23 cellular contexts compared by ENCODE assay signal in genomic region chr4:88021824-88022223, GRCh38. TPM values are rescaled to one million over a fixed set of nuclear protein-coding genes. Genes with fewer than 3 reads are reported as not detected.
DNase-seq lines count a peak whose midpoint lies in the region; ATAC-seq, FAIRE-seq and TF ChIP-seq lines count a peak whose summit lies in the region.
"Had no signal": no experiment of that assay in that cellular context is flagged by ENCODE, and none has a peak within 500 bp of the region (broad histone marks: within the 10 kb centered on the region; RNA-seq: fewer than 3 reads in every experiment).

No MANE protein-coding gene starts in this region.

- BruUV-seq in GM12878 (replicated peaks; lab: Mats Ljungman, UMichigan): no TSS peak

- H3K36me3 Mint-ChIP-seq in osteocyte (ENCODE audit: unreplicated experiment): peaks cover 34% of the 10 kb centered on the region

- H3K4me1 ChIP-seq in GM23248 (ENCODE audit: insufficient read depth): peaks cover 31% of the 10 kb centered on the region
- H3K4me1 ChIP-seq in GM12878 (ENCODE audit: control insufficient read depth, insufficient read depth, low read length): no peaks in the 10 kb centered on the region
- peaks cover 11% of the 10 kb centered on the region for H3K4me1 ChIP-seq in keratinocyte (ENCODE audit: control insufficient read depth, extremely low read depth, insufficient read depth, low read length)
- peaks cover 33 to 66% of the 10 kb centered on the region in 2 donors for H3K4me1 ChIP-seq in thoracic aorta (ENCODE audit: control insufficient read depth in 1 of 2, low read depth in 2 of 2)

- H3K27ac ChIP-seq in GM23248 (no peak overlapping the region), GM12878 (ENCODE audit: control insufficient read depth, insufficient read depth) (no peak overlapping the region), keratinocyte (ENCODE audit: control insufficient read depth, insufficient read depth, low read length) (no peak overlapping the region), thoracic aorta (peak overlapping the region; percentile 64 to 98)

- RAD21 ChIA-PET in GM12878 (lab: Charles Lee; ENCODE audit: unreplicated experiment): interaction anchor here (1.0 to 1.7 kb wide), 4 partner anchors 9 to 436 kb away, joined by 3 to 10 read pairs (median 4); partner anchors contain the start of gene HERC5

- H3F3A ChIP-seq in GM23248 (ENCODE audit: insufficient read depth): peaks cover 40% of the 10 kb centered on the region

- H3K9me2 ChIP-seq in GM23248 (ENCODE audit: insufficient read depth): no peaks in the 10 kb centered on the region

- H2AFZ ChIP-seq in GM23248 (no peak overlapping the region), GM12878 (ENCODE audit: control insufficient read depth, low read depth, low read length) (no peak overlapping the region), keratinocyte (ENCODE audit: control insufficient read depth, low read length) (no peak overlapping the region)

- ATAC-seq in GM12878 (peak; percentile 21; the same call in 1 of the 3 replicates), thoracic aorta (ENCODE audit: insufficient number of reproducible peaks, low FRiP score, low read depth) (no peak), GM18502 (IDR thresholded peaks at IDR 0.05; ENCODE audit: poor library complexity, unreplicated experiment) (no peak), HG03045 (IDR thresholded peaks at IDR 0.05; ENCODE audit: unreplicated experiment) (no peak)
- ATAC-seq: activated T-cell treated with anti-CD3 and anti-CD28 coated beads, Interleukin-2, amount 50 U/mL, for 4 hours had no signal

- H3K4me3 ChIP-seq in GM23248: no peak overlapping the region
- H3K4me3 ChIP-seq in GM12878: no peak overlapping the region
- no peak overlapping the region for H3K4me3 ChIP-seq in keratinocyte (ENCODE audit: control insufficient read depth in 2 of 3, extremely low read depth in 1 of 3, insufficient read depth in 2 of 3, low read depth in 1 of 3, low read length in 3 of 3)
- H3K4me3 ChIP-seq in thoracic aorta: no peak overlapping the region
- H3K4me3 ChIP-seq: right atrium auricular region had no signal

- in situ Hi-C loops in GM23248 (cut with MboI): no loop called here
- in situ Hi-C loops in GM12878 (cut with MboI): no loop called here

- H3K27ac Mint-ChIP-seq in osteocyte (ENCODE audit: unreplicated experiment): no peak overlapping the region
- H3K27ac Mint-ChIP-seq: CD14-positive monocyte, memory B cell had no signal

- H3K4me2 ChIP-seq in GM23248 (ENCODE audit: unreplicated experiment): no peak overlapping the region
- no peak overlapping the region for H3K4me2 ChIP-seq in GM12878 (ENCODE audit: control insufficient read depth, insufficient read depth)
- H3K4me2 ChIP-seq in keratinocyte (ENCODE audit: control insufficient read depth, extremely low read depth, insufficient read depth, low read depth, low read length): no peak overlapping the region

- H3K4me3 Mint-ChIP-seq in osteocyte (ENCODE audit: unreplicated experiment): no peak overlapping the region
- H3K4me3 Mint-ChIP-seq: activated T-cell treated with anti-CD3 and anti-CD28 coated beads, Interleukin-2, amount 50 U/mL, for 4 hours; CD14-positive monocyte; memory B cell had no signal

- no peaks in the 10 kb centered on the region for H3K9me1 ChIP-seq in keratinocyte (ENCODE audit: control insufficient read depth, extremely low read depth, insufficient read depth, low read length)

- peaks cover 25% of the 10 kb centered on the region for H3K4me1 Mint-ChIP-seq in osteocyte (ENCODE audit: unreplicated experiment)
- H3K4me1 Mint-ChIP-seq: memory B cell had no signal

- DNase-seq in GM23248 (peak; percentile 23), GM12878 (ENCODE audit: low read depth, low spot score) (no peak), keratinocyte (ENCODE audit: low read depth, low spot score) (no peak), thoracic aorta (ENCODE audit: low spot score) (no peak), NCI-H526 (lab: John Stamatoyannopoulos, UW) (no peak), osteocyte (ENCODE audit: extremely low spot score, unreplicated experiment) (no peak)
- DNase-seq: activated naive CD4-positive, alpha-beta T cell treated with Interleukin-2 at 50 U/mL for 16 hours; activated T-cell treated with anti-CD3 and anti-CD28 coated beads, Interleukin-2, amount 50 U/mL, for 4 hours; caudate nucleus; NCI-H187; NCI-H748 treated with DMSO at 0.1 percent for 48 hours; nucleus accumbens; T-helper 1 cell had no signal

- dilution Hi-C loops in keratinocyte (cut with MboI; ENCODE audit: extremely low pct_ligation_motif_present, low sequenced_read_pairs): no loop called here

- no peaks in the 10 kb centered on the region for H3K27me3 Mint-ChIP-seq in osteocyte (ENCODE audit: unreplicated experiment)
- H3K27me3 Mint-ChIP-seq: memory B cell had no signal

- no peaks in the 10 kb centered on the region for H4K20me1 ChIP-seq in GM23248 (ENCODE audit: insufficient read depth)
- H4K20me1 ChIP-seq in GM12878 (ENCODE audit: control insufficient read depth, insufficient read depth): no peaks in the 10 kb centered on the region
- H4K20me1 ChIP-seq in keratinocyte (ENCODE audit: control insufficient read depth, extremely low read depth, insufficient read depth, low read length): no peaks in the 10 kb centered on the region

- H3K36me3 ChIP-seq in GM23248 (ENCODE audit: low read depth) (peaks cover 24% of the 10 kb centered on the region), GM12878 (ENCODE audit: control insufficient read depth in 2 of 2, insufficient read depth in 2 of 2, low read length in 1 of 2) (0 out of 4 replicates have a peak, but pooled peaks cover 0 to 2% of the 10 kb centered on the region in 2 experiments), keratinocyte (ENCODE audit: control insufficient read depth in 2 of 2, extremely low read depth in 1 of 2, insufficient read depth in 2 of 2, low read length in 2 of 2) (peaks cover 1 to 8% of the 10 kb centered on the region in 2 experiments), thoracic aorta (peaks cover 22% of the 10 kb centered on the region)

- no peaks in the 10 kb centered on the region for H3K27me3 ChIP-seq in GM23248 (replicated peaks; ENCODE audit: insufficient read depth)
- H3K27me3 ChIP-seq in GM12878 (replicated peaks in 1 of 2; ENCODE audit: control insufficient read depth in 2 of 2, insufficient read depth in 2 of 2, low read length in 1 of 2): no peaks in the 10 kb centered on the region
- H3K27me3 ChIP-seq in keratinocyte (ENCODE audit: control insufficient read depth, extremely low read depth, insufficient read depth, low read length): no peaks in the 10 kb centered on the region
- no peaks in the 10 kb centered on the region for H3K27me3 ChIP-seq in thoracic aorta (replicated peaks; ENCODE audit: insufficient read depth)
- H3K27me3 ChIP-seq: right atrium auricular region had no signal

- H3K9ac ChIP-seq in GM23248 (no peak overlapping the region), GM12878 (ENCODE audit: control insufficient read depth, insufficient read depth, low read length) (no peak overlapping the region), keratinocyte (ENCODE audit: control insufficient read depth, extremely low read depth, insufficient read depth, low read length) (no peak overlapping the region)

- POLR2A ChIA-PET in GM12878 (lab: Charles Lee): interaction anchor here (0.5 to 1.5 kb wide), 3 partner anchors 9 to 319 kb away, joined by 3 to 4 read pairs (median 3); no protein-coding TSS in a partner anchor

- H3K79me2 ChIP-seq in GM23248 (ENCODE audit: insufficient read depth): peaks cover 84% of the 10 kb centered on the region
- H3K79me2 ChIP-seq in GM12878 (ENCODE audit: control insufficient read depth, insufficient read depth, low read length): no peaks in the 10 kb centered on the region
- H3K79me2 ChIP-seq in keratinocyte (ENCODE audit: control insufficient read depth, insufficient read depth, low read length): peaks cover 18% of the 10 kb centered on the region

- no peak for FAIRE-seq in GM12878 (lab: Jason Lieb, UNC)
- FAIRE-seq in keratinocyte (lab: Jason Lieb, UNC): peak; percentile 41
- FAIRE-seq: HTR-8/SVneo, TTC549 had no signal

- no peak for TF ChIP-seq RAD21 in GM12878 (IDR thresholded peaks at IDR 0.05; ENCODE audit: insufficient read depth, low read depth, low read length)

- no peak for TF ChIP-seq CTCF in GM12878 (IDR thresholded peaks at IDR 0.05 in 2 of 3, conservative IDR thresholded peaks at IDR 0.05 in 1 of 3; ENCODE audit: control insufficient read depth in 2 of 3, extremely low read depth in 1 of 3, insufficient read depth in 1 of 3, low read depth in 3 of 3, low read length in 3 of 3)
- no peak for TF ChIP-seq CTCF in keratinocyte (optimal IDR thresholded peaks at IDR 0.05 in 1 of 3, IDR thresholded peaks at IDR 0.05 in 1 of 3, conservative IDR thresholded peaks at IDR 0.05 in 1 of 3; ENCODE audit: extremely low read depth in 1 of 3, insufficient read depth in 2 of 3, low read length in 3 of 3)
- TF ChIP-seq CTCF in thoracic aorta (IDR thresholded peaks at IDR 0.05): no peak
- no peak for TF ChIP-seq CTCF in osteocyte (IDR thresholded peaks at IDR 0.05)

- CTCF ChIA-PET in GM12878 (lab: Yijun Ruan, JAX): interaction anchor here (0.8 to 5.1 kb wide), 6 partner anchors 8 to 190 kb away, joined by 3 to 39 read pairs (median 5); no protein-coding TSS in a partner anchor

- H3K9me3 ChIP-seq in GM23248 (ENCODE audit: low read depth): no peaks in the 10 kb centered on the region
- H3K9me3 ChIP-seq in GM12878 (replicated peaks; ENCODE audit: control insufficient read depth, insufficient read depth, low read length): peaks cover 3% of the 10 kb centered on the region; the same call in 2 of the 3 replicates
- peaks cover 9% of the 10 kb centered on the region for H3K9me3 ChIP-seq in keratinocyte (ENCODE audit: control insufficient read depth, low read depth, low read length)
- no peaks in the 10 kb centered on the region for H3K9me3 ChIP-seq in thoracic aorta

- intact Hi-C loops in GM12878 (cut with micrococcal nuclease; ENCODE audit: unreplicated experiment): no loop called here

- H3K9me3 Mint-ChIP-seq in osteocyte (ENCODE audit: unreplicated experiment): peaks cover 9% of the 10 kb centered on the region

- TF ChIP-seq EP300 in GM12878 (IDR thresholded peaks at IDR 0.05; ENCODE audit: borderline replicate concordance in 1 of 2, control insufficient read depth in 1 of 2, low read depth in 2 of 2, low read length in 2 of 2): no peak

- SMC1A ChIA-PET in GM12878 (lab: Charles Lee; ENCODE audit: uncharacterized antibody, unreplicated experiment): interaction anchor here (1.3 to 2.0 kb wide), 6 partner anchors 9 to 493 kb away, joined by 3 to 8 read pairs (median 4); no protein-coding TSS in a partner anchor

- no peak for TF ChIP-seq POLR2A in GM12878 (IDR thresholded peaks at IDR 0.05; ENCODE audit: low read depth, low read length)

RNA-seq across cellular contexts. Expression of gene PKD2, which starts 14.4 kb away (rescaled TPM):
- 125 and 136 TPM in 2 replicates for total RNA-seq in GM23248 (2014; rRNA removed; shearing (Covaris generic))
- polyA plus RNA-seq in GM23248 (2016; fragmentation: Nextera tagmentation; extraction: Ambion mirVana): 33.0 and 35.0 TPM in 2 replicates
- total RNA-seq in GM12878 (2013; cell fraction: nucleolus; rRNA removed): 16.6 and 20.8 TPM in 2 replicates
- 9.3 and 12.5 TPM in 2 replicates for total RNA-seq in GM12878 (2014; rRNA removed)
- total RNA-seq in GM12878 (2014; rRNA removed; fragmentation: Illumina TruSeq; extraction: Trizol): 13.8 and 15.5 TPM in 2 replicates
- total RNA-seq in GM12878 (2021): 7.5 and 8.6 TPM in 2 replicates
- polyA plus RNA-seq in GM12878 (2011; ENCODE audit: low read depth): 4.4 TPM
- 11.0 and 15.2 TPM in 2 replicates for polyA plus RNA-seq in GM12878 (2011; rRNA removed)
- polyA plus RNA-seq in GM12878 (2011; cell fraction: cytosol; rRNA removed): 3.2 and 3.9 TPM in 2 replicates
- 23.7 and 36.4 TPM in 2 replicates for polyA plus RNA-seq in GM12878 (2011; cell fraction: nucleus; rRNA removed)
- 3.8 and 4.5 TPM in 2 replicates for polyA plus RNA-seq in GM12878 (2012)
- polyA plus RNA-seq in GM12878 (2014; fragmentation: Illumina TruSeq; extraction: Trizol): 11.4 and 18.1 TPM in 2 replicates
- polyA plus RNA-seq in GM12878 (2014; fragmentation: Nextera tagmentation; extraction: Ambion mirVana): 1 to 10 TPM; 2.0 to 2.1 TPM
- 8.7 and 12.4 TPM in 2 replicates for polyA plus RNA-seq in GM12878 (2014; rRNA removed)
- 1 to 10 TPM; 2.0 to 5.3 TPM for polyA plus RNA-seq in GM12878 (2016; fragmentation: Nextera tagmentation; extraction: Ambion mirVana)
- 13.0 and 22.7 TPM in 2 replicates for polyA minus RNA-seq in GM12878 (2011; rRNA and poly(A)+ RNA removed)
- polyA minus RNA-seq in GM12878 (2011; cell fraction: cytosol; rRNA and poly(A)+ RNA removed): 1.3 and 6.2 TPM in 2 replicates
- polyA minus RNA-seq in GM12878 (2011; cell fraction: nucleus; rRNA and poly(A)+ RNA removed): 10.3 and 15.8 TPM in 2 replicates
- polyA plus RNA-seq in keratinocyte: 13.1 to 21.5 TPM (median 18.5 TPM) in 3 replicates
- polyA plus RNA-seq in keratinocyte (2011; ENCODE audit: low read depth): 12.9 TPM
- polyA plus RNA-seq in keratinocyte (2011; cell fraction: cytosol; rRNA removed): 8.1 and 8.9 TPM in 2 replicates
- polyA plus RNA-seq in keratinocyte (2011; cell fraction: nucleus; rRNA removed): 44.5 and 54.1 TPM in 2 replicates
- polyA plus RNA-seq in keratinocyte (2012; ENCODE audit: low replicate concordance): 4.6 and 14.9 TPM in 2 replicates
- polyA minus RNA-seq in keratinocyte: 11.3 to 31.3 TPM (median 29.9 TPM) in 3 replicates
- 10.2 TPM for polyA minus RNA-seq in keratinocyte (2011; cell fraction: cytosol; rRNA and poly(A)+ RNA removed)
- polyA minus RNA-seq in keratinocyte (2011; cell fraction: nucleus; rRNA and poly(A)+ RNA removed): 29.5 and 57.6 TPM in 2 replicates
- total RNA-seq in thoracic aorta: 100 to 1,000 TPM; 254 to 259 TPM
- total RNA-seq in osteocyte: 54.2 and 54.7 TPM in 2 replicates

RNA-seq across cellular contexts. Expression of gene SPP1, which starts 46.3 kb away (rescaled TPM):
- total RNA-seq in GM23248 (2014; rRNA removed; shearing (Covaris generic)): 2.7 and 3.1 TPM in 2 replicates
- polyA plus RNA-seq in GM23248 (2016; fragmentation: Nextera tagmentation; extraction: Ambion mirVana): 3.5 and 4.4 TPM in 2 replicates
- not detected in 2 replicates for total RNA-seq in GM12878 (2013; cell fraction: nucleolus; rRNA removed)
- total RNA-seq in GM12878 (2014; rRNA removed): not detected in 2 replicates
- total RNA-seq in GM12878 (2014; rRNA removed; fragmentation: Illumina TruSeq; extraction: Trizol): not detected in 2 replicates
- total RNA-seq in GM12878 (2021): 1.1 and 1.3 TPM in 2 replicates
- polyA plus RNA-seq in GM12878 (2011; ENCODE audit: low read depth): not detected
- polyA plus RNA-seq in GM12878 (2011; rRNA removed): 0.49 and 0.78 TPM in 2 replicates
- polyA plus RNA-seq in GM12878 (2011; cell fraction: cytosol; rRNA removed): 0.25 and 0.36 TPM in 2 replicates
- polyA plus RNA-seq in GM12878 (2011; cell fraction: nucleus; rRNA removed): 0.10 TPM in 1 of 2 replicates, not detected in the other
- polyA plus RNA-seq in GM12878 (2012): not detected in 2 replicates
- polyA plus RNA-seq in GM12878 (2014; fragmentation: Illumina TruSeq; extraction: Trizol): not detected in 2 replicates
- under 1 TPM in 1 of 2 experiments, not detected in 1; 0.05 TPM for polyA plus RNA-seq in GM12878 (2014; fragmentation: Nextera tagmentation; extraction: Ambion mirVana)
- not detected in 2 replicates for polyA plus RNA-seq in GM12878 (2014; rRNA removed)
- polyA plus RNA-seq in GM12878 (2016; fragmentation: Nextera tagmentation; extraction: Ambion mirVana): under 1 TPM in 1 of 2 experiments, not detected in 1; 0.29 TPM
- 0.46 TPM in 1 of 2 replicates, not detected in the other for polyA minus RNA-seq in GM12878 (2011; rRNA and poly(A)+ RNA removed)
- not detected in 2 replicates for polyA minus RNA-seq in GM12878 (2011; cell fraction: cytosol; rRNA and poly(A)+ RNA removed)
- not detected in 2 replicates for polyA minus RNA-seq in GM12878 (2011; cell fraction: nucleus; rRNA and poly(A)+ RNA removed)
- 0.84 to 1.4 TPM (median 0.94 TPM) in 3 replicates for polyA plus RNA-seq in keratinocyte
- polyA plus RNA-seq in keratinocyte (2011; ENCODE audit: low read depth): not detected
- polyA plus RNA-seq in keratinocyte (2011; cell fraction: cytosol; rRNA removed): 0.29 and 0.49 TPM in 2 replicates
- 1.4 and 1.7 TPM in 2 replicates for polyA plus RNA-seq in keratinocyte (2011; cell fraction: nucleus; rRNA removed)
- 0.71 TPM in 1 of 2 replicates, not detected in the other for polyA plus RNA-seq in keratinocyte (2012; ENCODE audit: low replicate concordance)
- 1.5 to 4.1 TPM in 2 of 3 replicates, not detected in the other for polyA minus RNA-seq in keratinocyte
- polyA minus RNA-seq in keratinocyte (2011; cell fraction: cytosol; rRNA and poly(A)+ RNA removed): not detected
- 0.53 and 1.2 TPM in 2 replicates for polyA minus RNA-seq in keratinocyte (2011; cell fraction: nucleus; rRNA and poly(A)+ RNA removed)
- 10 to 100 TPM; 22.1 to 29.2 TPM for total RNA-seq in thoracic aorta
- 5.6 and 6.5 TPM in 2 replicates for total RNA-seq in osteocyte
- total RNA-seq: activated CD8-positive, alpha-beta memory T cell treated with anti-CD3 and anti-CD28 coated beads for 36 hours; dermis microvascular lymphatic vessel endothelial cell; myocyte had no signal
- polyA plus RNA-seq: CD14-positive monocyte had no signal

Comparison
In these comparisons a context has a peak if more than half of its experiments do, and no peak if none do; other contexts are left out.
1. H3K27ac ChIP-seq: peak in thoracic aorta (2 of 2); none in GM23248 (single experiment), GM12878 (single experiment) and keratinocyte (single experiment).